11 cellular contexts compared by ENCODE assay signal in genomic region chr3:152192936-152193672, GRCh38.
DNase-seq lines count a peak whose midpoint lies in the region; ATAC-seq and TF ChIP-seq lines count a peak whose summit lies in the region.
"Had no signal": no experiment of that assay in that cellular context is flagged by ENCODE, and none has a peak within 500 bp of the region (broad histone marks: within the 10 kb centered on the region; RNA-seq: fewer than 3 reads in every experiment).

No MANE protein-coding gene starts in this region.

- H3K4me1 ChIP-seq in psoas muscle: peaks cover 9% of the 10 kb centered on the region

- H3K27ac ChIP-seq in psoas muscle: no peak overlapping the region
- H3K27ac ChIP-seq: VCaP had no signal

- H3K36me3 ChIP-seq in psoas muscle (ENCODE audit: insufficient read depth in 1 of 2, low read depth in 1 of 2): no peaks in the 10 kb centered on the region

- TF ChIP-seq CTCF in psoas muscle (IDR thresholded peaks at IDR 0.05): no peak

- ATAC-seq in GM18861 (IDR thresholded peaks at IDR 0.05; ENCODE audit: unreplicated experiment) (peak; percentile 6), HG03432 (IDR thresholded peaks at IDR 0.05; ENCODE audit: unreplicated experiment) (peak; percentile 6), psoas muscle (no peak), HG02798 (IDR thresholded peaks at IDR 0.05; ENCODE audit: poor library complexity, unreplicated experiment) (no peak)
- ATAC-seq in activated naive CD8-positive, alpha-beta T cell treated with anti-CD3 and anti-CD28 coated beads, Interleukin-2, amount 50 U/mL, for 24 hours: no peak

- H3K4me3 ChIP-seq in psoas muscle: peak overlapping the region; percentile 16

- H3K27me3 Mint-ChIP-seq in activated naive CD8-positive, alpha-beta T cell treated with anti-CD3 and anti-CD28 coated beads, Interleukin-2, amount 50 U/mL, for 24 hours: no peaks in the 10 kb centered on the region

- intact Hi-C loops in psoas muscle (cut with DNase I): no loop called here

- no peaks in the 10 kb centered on the region for H3K9me3 Mint-ChIP-seq in activated naive CD8-positive, alpha-beta T cell treated with anti-CD3 and anti-CD28 coated beads, Interleukin-2, amount 50 U/mL, for 24 hours

- peak overlapping the region; percentile 86 for H3K27ac Mint-ChIP-seq in activated naive CD8-positive, alpha-beta T cell treated with anti-CD3 and anti-CD28 coated beads, Interleukin-2, amount 50 U/mL, for 24 hours

- peaks cover 86% of the 10 kb centered on the region for H3K4me1 Mint-ChIP-seq in activated naive CD8-positive, alpha-beta T cell treated with anti-CD3 and anti-CD28 coated beads, Interleukin-2, amount 50 U/mL, for 24 hours

- H3K9me3 ChIP-seq in psoas muscle: no peaks in the 10 kb centered on the region

- H3K4me3 Mint-ChIP-seq in activated naive CD8-positive, alpha-beta T cell treated with anti-CD3 and anti-CD28 coated beads, Interleukin-2, amount 50 U/mL, for 24 hours: peak overlapping the region; percentile 79

- no peak for DNase-seq in activated naive CD8-positive, alpha-beta T cell treated with anti-CD3 and anti-CD28 coated beads, Interleukin-2, amount 50 U/mL, for 24 hours
- DNase-seq in psoas muscle: no peak
- DNase-seq in activated gamma-delta T cell treated with Interleukin-2 at 50 U/mL for 16 hours: no peak
- DNase-seq in NCI-H526 treated with DMSO at 0.1 percent for 48 hours (lab: John Stamatoyannopoulos, UW): no peak
- DNase-seq in DMS79 (lab: John Stamatoyannopoulos, UW): no peak
- DNase-seq: head of caudate nucleus, NCI-H524 had no signal

- H3K36me3 Mint-ChIP-seq in activated naive CD8-positive, alpha-beta T cell treated with anti-CD3 and anti-CD28 coated beads, Interleukin-2, amount 50 U/mL, for 24 hours (ENCODE audit: low read depth): peaks cover 2% of the 10 kb centered on the region

- H3K27me3 ChIP-seq in psoas muscle (ENCODE audit: insufficient read depth in 3 of 3, low read length in 2 of 3): no peaks in the 10 kb centered on the region

- 85 to 88% (median 86%) methylated on average over 5 of the region's 5 CpGs for WGBS in psoas muscle, 3 donors

Comparison
In these comparisons a context has a peak if more than half of its experiments do, and no peak if none do; other contexts are left out.
1. ATAC-seq: peak in GM18861 (single experiment) and HG03432 (single experiment); none in activated naive CD8-positive, alpha-beta T cell treated with anti-CD3 and anti-CD28 coated beads, Interleukin-2, amount 50 U/mL, for 24 hours (single experiment), psoas muscle (0 of 4) and HG02798 (single experiment).